8 cellular contexts compared by ENCODE assay signal in genomic region chr17:59332890-59333377, GRCh38. TPM values are rescaled to one million over a fixed set of nuclear protein-coding genes. Genes with fewer than 3 reads are reported as not detected.
A peak's percentile ranks its signal among the peaks of the same experiment; 100 is the strongest.
DNase-seq lines count a peak whose midpoint lies in the region; ATAC-seq and TF ChIP-seq lines count a peak whose summit lies in the region.

No MANE protein-coding gene starts in this region.

- H3K9me3 ChIP-seq in ES-I3 (ENCODE audit: control insufficient read depth, insufficient read depth, low read length) (no peaks in the 10 kb centered on the region), SK-N-MC (ENCODE audit: low read depth, low read length) (no peaks in the 10 kb centered on the region), neural progenitor cell (ENCODE audit: low read depth) (no peaks in the 10 kb centered on the region)

- H3K36me3 ChIP-seq in ES-I3 (ENCODE audit: insufficient read depth, low read length) (no peaks in the 10 kb centered on the region), SK-N-MC (ENCODE audit: insufficient read depth, low read length) (no peaks in the 10 kb centered on the region), neural progenitor cell (no peaks in the 10 kb centered on the region)

- no peaks in the 10 kb centered on the region for H3K9me3 Mint-ChIP-seq in neural progenitor cell

- H3K36me3 Mint-ChIP-seq in neural progenitor cell: no peaks in the 10 kb centered on the region

- peak overlapping the region; percentile 95 for H3K4me3 Mint-ChIP-seq in neural progenitor cell

- no peak overlapping the region for H2AFZ ChIP-seq in neural progenitor cell (replicated peaks)

- H3K4me3 ChIP-seq in SK-N-MC (peak overlapping the region; percentile 85), fibroblast of mammary gland (ENCODE audit: control insufficient read depth, low read depth, low read length) (peak overlapping the region; percentile 73), neural progenitor cell (peak overlapping the region; percentile 79)

- peaks cover 19% of the 10 kb centered on the region for H3K27me3 ChIP-seq in neural progenitor cell

- TF ChIP-seq CTCF in fibroblast of mammary gland (conservative IDR thresholded peaks at IDR 0.05; ENCODE audit: control insufficient read depth, insufficient read depth, low read depth, low read length) (no peak), neural progenitor cell (IDR thresholded peaks at IDR 0.05) (no peak)

- peak overlapping the region; percentile 76 for H3K27ac Mint-ChIP-seq in neural progenitor cell

- H3K27ac ChIP-seq in SK-N-MC: no peak overlapping the region
- H3K27ac ChIP-seq in neural progenitor cell: no peak overlapping the region

- peaks cover 40% of the 10 kb centered on the region for H3F3A ChIP-seq in neural progenitor cell (ENCODE audit: low read depth)

- H3K27me3 Mint-ChIP-seq in neural progenitor cell (ENCODE audit: insufficient read depth, low read depth): peaks cover 7% of the 10 kb centered on the region

- H3K9ac ChIP-seq in ES-I3 (ENCODE audit: low read depth, low read length) (peak overlapping the region; percentile 65; the same call in 1 of the 2 replicates), SK-N-MC (ENCODE audit: insufficient read length) (no peak overlapping the region), neural progenitor cell (no peak overlapping the region)

- peaks cover 58% of the 10 kb centered on the region for H3K79me2 ChIP-seq in neural progenitor cell (ENCODE audit: low read depth)

- peaks cover 59% of the 10 kb centered on the region for H4K20me1 ChIP-seq in neural progenitor cell (ENCODE audit: low read depth)

- H3K4me1 ChIP-seq in ES-I3 (ENCODE audit: insufficient read depth, low read length): 0 out of 2 replicates have a peak, but pooled peaks cover 12% of the 10 kb centered on the region
- peaks cover 48% of the 10 kb centered on the region for H3K4me1 ChIP-seq in neural progenitor cell

- H3K4me2 ChIP-seq in neural progenitor cell: peak overlapping the region; percentile 84

- DNase-seq in SK-N-MC (ENCODE audit: low read depth, low spot score): no peak
- DNase-seq in fibroblast of mammary gland (ENCODE audit: low read depth): peak; percentile 58
- no peak for DNase-seq in neural progenitor cell (ENCODE audit: low spot score)
- DNase-seq in retina: no peak
- no peak for DNase-seq in activated CD4-positive, alpha-beta T cell treated with anti-CD3 and anti-CD28 coated beads, Interleukin-2, amount 50 U/mL, for 48 hours

- ATAC-seq in HG03439 (IDR thresholded peaks at IDR 0.05; ENCODE audit: unreplicated experiment) (no peak), HG03159 (IDR thresholded peaks at IDR 0.05; ENCODE audit: unreplicated experiment) (no peak)

- H3K4me1 Mint-ChIP-seq in neural progenitor cell: peaks cover 45% of the 10 kb centered on the region

RNA-seq across cellular contexts. Expression of gene YPEL2, which starts 1.5 kb away (rescaled TPM):
- total RNA-seq in neural progenitor cell (ENCODE audit: low replicate concordance): 21.4 and 38.0 TPM in 2 replicates
